In the genomic region with DNA sequence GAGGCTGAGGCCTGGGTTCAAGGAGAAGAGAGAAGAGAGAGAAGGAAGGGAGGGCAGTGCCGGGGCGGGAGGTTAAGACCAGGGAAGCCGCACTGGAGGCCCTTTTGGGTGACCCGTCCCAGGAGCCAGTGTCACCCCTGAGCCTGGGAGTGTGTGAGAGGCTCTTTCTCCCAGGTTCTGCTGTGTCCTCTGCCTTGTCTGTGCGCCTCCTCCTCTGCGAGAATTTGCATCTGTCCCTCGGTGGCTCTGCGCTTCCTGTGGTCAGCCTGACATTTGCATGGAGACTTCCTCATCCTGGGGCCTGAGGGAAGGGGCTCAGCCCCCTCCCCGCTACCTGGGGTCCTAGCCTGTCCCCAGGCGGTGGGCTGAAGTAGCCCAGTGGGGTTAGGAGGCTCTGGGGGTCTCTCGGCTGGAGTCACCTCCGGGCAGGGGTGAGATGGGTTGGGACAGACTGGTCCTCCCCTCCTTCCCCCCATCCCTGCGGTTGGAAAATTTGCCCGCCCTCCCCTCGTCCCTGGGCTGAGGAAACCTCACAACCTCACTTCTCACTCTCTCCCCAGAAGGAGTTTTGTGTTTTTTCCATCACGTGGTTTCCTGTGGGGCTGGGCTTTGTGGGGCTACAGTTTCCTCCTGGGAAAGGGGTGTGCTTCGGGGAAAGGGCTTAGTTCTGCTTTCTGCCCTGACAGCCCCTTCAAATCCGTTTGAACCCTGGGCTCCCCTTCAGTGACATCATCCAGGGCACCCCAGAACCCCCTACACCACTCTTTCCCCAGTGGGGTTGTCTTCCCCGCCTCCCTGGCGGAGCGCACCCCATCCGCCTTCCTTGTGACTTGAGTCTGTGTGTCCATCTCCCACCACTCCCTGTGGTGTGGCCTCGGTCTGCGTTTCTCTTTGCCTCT, we compare ENCODE assay signal across 8 cellular contexts. TPM values are rescaled to one million over a fixed set of nuclear protein-coding genes. Genes with fewer than 3 reads are reported as not detected.
DNase-seq lines count a peak whose midpoint lies in the region; ATAC-seq, FAIRE-seq and TF ChIP-seq lines count a peak whose summit lies in the region.

No MANE protein-coding gene starts in this region.

- peaks cover 2% of the 10 kb centered on the region for H3K36me3 Mint-ChIP-seq in astrocyte (ENCODE audit: low read depth, unreplicated experiment)
- no peaks in the 10 kb centered on the region for H3K36me3 Mint-ChIP-seq in mesothelial cell of epicardium

- no peaks in the 10 kb centered on the region for H3K9me3 Mint-ChIP-seq in astrocyte (ENCODE audit: unreplicated experiment)
- H3K9me3 Mint-ChIP-seq in mesothelial cell of epicardium: no peaks in the 10 kb centered on the region

- peaks cover 19% of the 10 kb centered on the region for H3K4me1 ChIP-seq in astrocyte (ENCODE audit: insufficient read depth, low read length)

- H4K20me1 ChIP-seq in astrocyte (ENCODE audit: insufficient read depth, low read length): no peaks in the 10 kb centered on the region

- no peaks in the 10 kb centered on the region for H3K27me3 ChIP-seq in astrocyte (ENCODE audit: insufficient read depth, low read length)

- ATAC-seq in GM18907 (IDR thresholded peaks at IDR 0.05; ENCODE audit: unreplicated experiment): peak; percentile 50
- peak; percentile 45 for ATAC-seq in HG03039 (IDR thresholded peaks at IDR 0.05; ENCODE audit: unreplicated experiment)
- peak; percentile 42 for ATAC-seq in stimulated activated naive CD8-positive, alpha-beta T cell treated with anti-CD3 and anti-CD28 coated beads, Interleukin-15, Interleukin-2, amounts not matched to agents 100 U/mL and 50 U/mL, for 24 hours

- no peak overlapping the region for H3K4me3 ChIP-seq in astrocyte (ENCODE audit: insufficient read depth, low read depth, low read length)

- TF ChIP-seq CTCF in astrocyte (IDR thresholded peaks at IDR 0.05; ENCODE audit: insufficient read depth, low read depth, low read length) (no peak), mesothelial cell of epicardium (IDR thresholded peaks at IDR 0.05; ENCODE audit: unreplicated experiment) (no peak)

- H3K9ac ChIP-seq in astrocyte (ENCODE audit: low read length): peak overlapping the region; percentile 20

- H3K27ac ChIP-seq in astrocyte (ENCODE audit: low read depth, low read length): no peak overlapping the region

- peak overlapping the region; percentile 29 for H3K4me3 Mint-ChIP-seq in astrocyte (ENCODE audit: unreplicated experiment)
- no peak overlapping the region for H3K4me3 Mint-ChIP-seq in mesothelial cell of epicardium

- peaks cover 22% of the 10 kb centered on the region for H3K4me1 Mint-ChIP-seq in astrocyte (ENCODE audit: low read depth, unreplicated experiment)
- no peaks in the 10 kb centered on the region for H3K4me1 Mint-ChIP-seq in mesothelial cell of epicardium

- H3K27me3 Mint-ChIP-seq in astrocyte (ENCODE audit: low read depth, unreplicated experiment) (peaks cover 4% of the 10 kb centered on the region), mesothelial cell of epicardium (ENCODE audit: low read depth) (no peaks in the 10 kb centered on the region)

- DNase-seq in T-helper 1 cell: peak; percentile 60 to 75 (median 73)
- peak; percentile 20 for DNase-seq in astrocyte (ENCODE audit: low read depth)
- DNase-seq in mesothelial cell of epicardium (ENCODE audit: low spot score in 2 of 2, unreplicated experiment in 2 of 2): no peak
- peak; percentile 91 for DNase-seq in stimulated activated naive CD8-positive, alpha-beta T cell treated with anti-CD3 and anti-CD28 coated beads, Interleukin-15, Interleukin-2, amounts not matched to agents 100 U/mL and 50 U/mL, for 24 hours
- no peak for DNase-seq in COLO829 (ENCODE audit: low spot score)
- no peak for DNase-seq in HPDE6-E6E7 (ENCODE audit: extremely low spot score)

- H3K27ac Mint-ChIP-seq in astrocyte (ENCODE audit: unreplicated experiment) (no peak overlapping the region), mesothelial cell of epicardium (peak overlapping the region; percentile 62)

- H3K4me2 ChIP-seq in astrocyte (ENCODE audit: low read length): peak overlapping the region; percentile 42

- H3K9me3 ChIP-seq in astrocyte (ENCODE audit: insufficient read depth, low read depth, low read length): no peaks in the 10 kb centered on the region

- H3K36me3 ChIP-seq in astrocyte (ENCODE audit: insufficient read depth, low read length): no peaks in the 10 kb centered on the region

- H3K79me2 ChIP-seq in astrocyte (ENCODE audit: insufficient read depth, low read length): no peaks in the 10 kb centered on the region

- peak overlapping the region; percentile 63 for H2AFZ ChIP-seq in astrocyte (ENCODE audit: low read depth, low read length)

- no peak for FAIRE-seq in astrocyte (lab: Jason Lieb, UNC)

RNA-seq across cellular contexts. Expression of a gene that starts 2.5 kb away (rescaled TPM):
- total RNA-seq in astrocyte (5.2 and 8.9 TPM in 2 replicates), mesothelial cell of epicardium (21.6 to 26.2 TPM (median 23.6 TPM) in 3 replicates)

RNA-seq across cellular contexts. Expression of a gene that starts 9.8 kb away (rescaled TPM):
- total RNA-seq in astrocyte (117 and 123 TPM in 2 replicates), mesothelial cell of epicardium (203 to 215 TPM (median 204 TPM) in 3 replicates)

RNA-seq across cellular contexts. Expression of a gene that starts 10.1 kb away (rescaled TPM):
- not detected in 2 replicates for total RNA-seq in astrocyte
- not detected in 3 replicates for total RNA-seq in mesothelial cell of epicardium

RNA-seq across cellular contexts. Expression of a gene that starts 16.8 kb away (rescaled TPM):
- total RNA-seq in astrocyte: 171 and 176 TPM in 2 replicates
- total RNA-seq in mesothelial cell of epicardium: 221 to 229 TPM (median 224 TPM) in 3 replicates

RNA-seq across cellular contexts. Expression of a gene that starts 17.0 kb away (rescaled TPM):
- total RNA-seq in astrocyte (38.6 and 39.1 TPM in 2 replicates), mesothelial cell of epicardium (31.6 to 37.7 TPM (median 33.5 TPM) in 3 replicates)

Comparison
In these comparisons a context has a peak if more than half of its experiments do, and no peak if none do; other contexts are left out.
1. DNase-seq: peak in T-helper 1 cell (5 of 5), astrocyte (single experiment) and stimulated activated naive CD8-positive, alpha-beta T cell treated with anti-CD3 and anti-CD28 coated beads, Interleukin-15, Interleukin-2, amounts not matched to agents 100 U/mL and 50 U/mL, for 24 hours (single experiment); none in mesothelial cell of epicardium (0 of 2), COLO829 (single experiment) and HPDE6-E6E7 (single experiment).
2. Peak in every context shown above with its lines, with median percentiles within 50 percentile points of each other: ATAC-seq.